Comparison of ENCODE assay signal across 8 cellular contexts in genomic region chr7:876077-876971, GRCh38. TPM values are rescaled to one million over a fixed set of nuclear protein-coding genes. Genes with fewer than 3 reads are reported as not detected.
DNase-seq lines count a peak whose midpoint lies in the region; ATAC-seq and TF ChIP-seq lines count a peak whose summit lies in the region.

Gene GET4, plus strand, starts transcription at chr7:876554. Its CDS starts 92 bp downstream, at chr7:876646.

- no peaks in the 10 kb centered on the region for H3K9me3 Mint-ChIP-seq in activated T-cell treated with anti-CD3 and anti-CD28 coated beads, Interleukin-2, amount 50 U/mL, for 24 hours

- TF ChIP-seq CTCF in PC-9 (conservative IDR thresholded peaks at IDR 0.05), result no peak; the same call in 1 of the 2 replicates

- H3K4me1 ChIP-seq in PC-9 (replicated peaks; ENCODE audit: insufficient read depth) (peaks cover 20% of the 10 kb centered on the region), muscle layer of duodenum (ENCODE audit: control insufficient read depth in 1 of 2, insufficient read depth in 2 of 2, low read length in 2 of 2) (peaks cover 7 to 49% of the 10 kb centered on the region in 2 donors)

- H4K20me1 ChIP-seq in PC-9 (ENCODE audit: insufficient read depth), result peaks cover 35% of the 10 kb centered on the region

- ATAC-seq in GM21515 (IDR thresholded peaks at IDR 0.05; ENCODE audit: unreplicated experiment) (peak; percentile 66), esophagus mucosa (peak; percentile 81)

- H3K4me3 ChIP-seq in PC-9 (peak within 1 kb of the TSS; percentile 67), muscle layer of duodenum (ENCODE audit: low read depth in 1 of 2, low read length in 2 of 2) (peak within 1 kb of the TSS; percentile 69 to 93)

- H3K27me3 ChIP-seq in PC-9 (ENCODE audit: insufficient read depth, low read depth) (no peaks in the 10 kb centered on the region), muscle layer of duodenum (ENCODE audit: low read depth, low read length) (no peaks in the 10 kb centered on the region)

- H2AFZ ChIP-seq in PC-9, result peak within 1 kb of the TSS; percentile 58; the same call in 1 of the 2 replicates

- peaks cover 56% of the 10 kb centered on the region for H3K36me3 Mint-ChIP-seq in activated T-cell treated with anti-CD3 and anti-CD28 coated beads, Interleukin-2, amount 50 U/mL, for 24 hours (ENCODE audit: low read depth)

- peaks cover 43% of the 10 kb centered on the region for H3F3A ChIP-seq in PC-9 (ENCODE audit: insufficient read depth, low read depth)

- no peaks in the 10 kb centered on the region for H3K27me3 Mint-ChIP-seq in activated T-cell treated with anti-CD3 and anti-CD28 coated beads, Interleukin-2, amount 50 U/mL, for 24 hours

- intact Hi-C loops in PC-9 (cut with micrococcal nuclease; ENCODE audit: unreplicated experiment), result loop anchor here (1.0 to 5.0 kb wide), 6 partner anchors 24 to 300 kb away; no protein-coding TSS in a partner anchor

- no TSS peak for BruUV-seq in PC-9 (replicated peaks; lab: Mats Ljungman, UMichigan)

- H3K79me2 ChIP-seq in PC-9 (ENCODE audit: low read depth), result peaks cover 43% of the 10 kb centered on the region

- CTCF ChIA-PET in PC-9 (lab: Charles Lee), result interaction anchor here (0.6 kb wide), 1 partner anchor 78 kb away, joined by 5 read pairs; no protein-coding TSS in a partner anchor

- peak within 1 kb of the TSS; percentile 90 for H3K4me3 Mint-ChIP-seq in activated T-cell treated with anti-CD3 and anti-CD28 coated beads, Interleukin-2, amount 50 U/mL, for 24 hours

- H3K4me1 Mint-ChIP-seq in activated T-cell treated with anti-CD3 and anti-CD28 coated beads, Interleukin-2, amount 50 U/mL, for 24 hours (ENCODE audit: low read depth), result peaks cover 41% of the 10 kb centered on the region

- H3K9me2 ChIP-seq in PC-9 (ENCODE audit: insufficient read depth), result no peaks in the 10 kb centered on the region

- H3K27ac ChIP-seq in PC-9 (peak within 1 kb of the TSS; percentile 49), muscle layer of duodenum (ENCODE audit: low read length) (no peak within 1 kb of the TSS)

- peak; percentile 90 for DNase-seq in DMS 273 treated with DMSO at 0.1 percent for 48 hours (lab: John Stamatoyannopoulos, UW)
- DNase-seq in HuH-7.5 (ENCODE audit: low spot score), result peak; percentile 94
- DNase-seq in PC-9, result peak; percentile 76 to 99
- DNase-seq in activated T-cell treated with anti-CD3 and anti-CD28 coated beads, Interleukin-2, amount 50 U/mL, for 24 hours, result peak; percentile 97
- peak; percentile 92 to 95 for DNase-seq in stimulated activated CD8-positive, alpha-beta memory T cell treated with anti-CD3 and anti-CD28 coated beads, Interleukin-7, amount 100 ng/mL, for 4 hours (ENCODE audit: low read depth in 2 of 2)

- H3K9me3 ChIP-seq in PC-9 (ENCODE audit: insufficient read depth, low read depth) (no peaks in the 10 kb centered on the region), muscle layer of duodenum (ENCODE audit: control insufficient read depth in 1 of 2, low read length in 2 of 2) (no peaks in the 10 kb centered on the region)

- POLR2A ChIA-PET in PC-9 (lab: Charles Lee; ENCODE audit: unreplicated experiment), result interaction anchor here (0.6 kb wide), 2 partner anchors 45 to 555 kb away, joined by 3 read pairs; no protein-coding TSS in a partner anchor

- peak within 1 kb of the TSS; percentile 90 for H3K27ac Mint-ChIP-seq in activated T-cell treated with anti-CD3 and anti-CD28 coated beads, Interleukin-2, amount 50 U/mL, for 24 hours

- peak within 1 kb of the TSS; percentile 95 for H3K4me2 ChIP-seq in PC-9

- peaks cover 27% of the 10 kb centered on the region for H3K36me3 ChIP-seq in PC-9 (ENCODE audit: low read depth)
- peaks cover 8 to 11% of the 10 kb centered on the region in 2 donors for H3K36me3 ChIP-seq in muscle layer of duodenum (ENCODE audit: control insufficient read depth in 1 of 2, insufficient read depth in 2 of 2, low read length in 2 of 2)

RNA-seq across cellular contexts. Expression of gene GET4, which starts in this region (rescaled TPM):
- 120 and 166 TPM in 2 replicates for total RNA-seq in PC-9 (2021)
- total RNA-seq in esophagus mucosa, result 21.6 TPM
